8 cellular contexts compared by ENCODE assay signal in the genomic region with DNA sequence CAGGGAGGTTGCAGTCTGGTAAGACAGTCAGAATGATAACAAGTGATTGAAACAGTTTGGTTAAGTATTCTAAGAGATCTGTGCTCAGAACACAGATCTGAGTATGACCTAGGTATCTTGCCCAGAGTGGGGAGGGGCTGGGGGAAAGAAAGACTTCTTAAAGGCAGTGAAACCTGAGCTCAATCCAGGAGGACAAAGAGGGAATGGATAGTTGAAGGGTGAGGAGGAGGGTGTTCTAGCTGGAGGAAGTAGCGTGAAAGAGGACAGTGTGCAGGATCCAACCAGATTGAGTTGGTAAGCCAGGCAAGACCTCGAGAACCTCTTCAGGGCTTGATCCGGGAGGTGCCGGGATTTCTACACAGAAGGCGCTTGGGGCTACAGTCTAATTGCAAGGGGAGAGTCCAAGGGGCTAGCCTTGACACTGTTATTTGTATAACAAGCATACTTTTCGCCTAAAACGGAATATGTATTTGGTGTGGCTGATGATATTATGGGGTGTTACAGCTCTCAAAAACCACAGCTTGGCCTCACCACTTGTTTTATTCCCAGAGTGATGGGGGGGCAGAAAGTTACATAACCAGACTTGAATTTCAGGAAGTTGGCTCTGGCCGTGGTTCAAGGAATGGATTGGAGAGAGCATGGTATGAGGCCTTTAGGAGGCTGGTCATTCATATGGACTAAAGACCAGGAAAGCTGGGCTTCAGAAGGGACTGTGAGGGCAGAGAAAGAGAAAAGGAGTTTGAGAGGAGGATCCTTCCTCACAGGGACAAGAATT. TPM values are rescaled to one million over a fixed set of nuclear protein-coding genes. Genes with fewer than 3 reads are reported as not detected.
DNase-seq lines count a peak whose midpoint lies in the region; ATAC-seq and TF ChIP-seq lines count a peak whose summit lies in the region.

No MANE protein-coding gene starts in this region.

- H4K12ac ChIP-seq in trophoblast cell (ENCODE audit: low read depth, low read length): no peak overlapping the region

- H2BK12ac ChIP-seq in trophoblast cell (ENCODE audit: low read length): no peak overlapping the region

- no peak overlapping the region for H3K18ac ChIP-seq in trophoblast cell (ENCODE audit: low read length)

- no peak overlapping the region for H2BK5ac ChIP-seq in trophoblast cell (ENCODE audit: low read depth, low read length, poor library complexity)

- no peak overlapping the region for H3K4me3 ChIP-seq in BLaER1
- H3K4me3 ChIP-seq in cardiac fibroblast (replicated peaks in 1 of 2; ENCODE audit: low read depth in 2 of 2, low read length in 2 of 2): no peak overlapping the region
- H3K4me3 ChIP-seq in trophoblast cell (ENCODE audit: low read depth, low read length): no peak overlapping the region

- H4K8ac ChIP-seq in trophoblast cell (ENCODE audit: low read depth, low read length): no peak overlapping the region

- H3K4me2 ChIP-seq in BLaER1 (peak overlapping the region; percentile 80), trophoblast cell (ENCODE audit: low read length) (no peak overlapping the region)

- H3K4me1 ChIP-seq in BLaER1: peaks cover 100% of the 10 kb centered on the region
- H3K4me1 ChIP-seq in trophoblast cell (ENCODE audit: control insufficient read depth in 1 of 2, insufficient read depth in 2 of 2, low read length in 2 of 2): no peaks in the 10 kb centered on the region

- no peak overlapping the region for H2AFZ ChIP-seq in trophoblast cell (ENCODE audit: insufficient read depth, low read length, poor library complexity)

- no peak overlapping the region for H4K91ac ChIP-seq in trophoblast cell (ENCODE audit: low read depth, low read length)

- H2BK120ac ChIP-seq in trophoblast cell (ENCODE audit: insufficient read depth, low read length, poor library complexity): no peak overlapping the region

- peaks cover 100% of the 10 kb centered on the region for H4K20me1 ChIP-seq in BLaER1

- peak overlapping the region; percentile 54 for H3K9ac ChIP-seq in BLaER1
- H3K9ac ChIP-seq in trophoblast cell (ENCODE audit: low read length): no peak overlapping the region

- no peak overlapping the region for H3K14ac ChIP-seq in trophoblast cell (ENCODE audit: low read length)

- H3K23ac ChIP-seq in trophoblast cell (ENCODE audit: low read length): no peak overlapping the region

- no CpG with 5 or more reads among the region's 8 CpGs for WGBS in trophoblast cell (ENCODE audit: extremely low coverage, insufficient coverage, insufficient read length)

- H3K36me3 ChIP-seq in BLaER1 (peaks cover 73% of the 10 kb centered on the region), trophoblast cell (ENCODE audit: control insufficient read depth in 1 of 2, insufficient read depth in 2 of 2, low read length in 2 of 2) (no peaks in the 10 kb centered on the region)

- H3K4ac ChIP-seq in trophoblast cell (ENCODE audit: low read depth, low read length): no peak overlapping the region

- TF ChIP-seq CTCF in cardiac fibroblast (IDR thresholded peaks at IDR 0.05; ENCODE audit: low read depth, low read length): no peak

- ATAC-seq in GM19467 (IDR thresholded peaks at IDR 0.05; ENCODE audit: unreplicated experiment): no peak

- H3K27ac ChIP-seq in BLaER1 (peak overlapping the region; percentile 83), trophoblast cell (ENCODE audit: low read depth, low read length) (no peak overlapping the region)

- DNase-seq in Kasumi-1 (lab: John Stamatoyannopoulos, UW) (peak; percentile 65 to 68), cardiac fibroblast (ENCODE audit: low read depth in 2 of 2) (peak; percentile 28 to 46), midbrain (lab: John Stamatoyannopoulos, UW) (peak; percentile 7), NCI-H1417 (lab: John Stamatoyannopoulos, UW) (no peak), NCI-H2171 treated with DMSO at 0.1 percent for 48 hours (lab: John Stamatoyannopoulos, UW) (no peak), trophoblast cell (no peak)

- H3K27me3 ChIP-seq in BLaER1: no peaks in the 10 kb centered on the region
- H3K27me3 ChIP-seq in trophoblast cell (ENCODE audit: insufficient read depth, low read length): no peaks in the 10 kb centered on the region

- H3K9me3 ChIP-seq in BLaER1 (no peaks in the 10 kb centered on the region), trophoblast cell (ENCODE audit: insufficient read depth, low read depth, low read length) (peaks cover 3% of the 10 kb centered on the region)

- H2AK5ac ChIP-seq in trophoblast cell (ENCODE audit: low read length): no peak overlapping the region

- H3K79me1 ChIP-seq in trophoblast cell (ENCODE audit: low read length): no peaks in the 10 kb centered on the region

- H3K79me2 ChIP-seq in trophoblast cell (ENCODE audit: control insufficient read depth, insufficient read depth, low read length, poor library complexity): no peaks in the 10 kb centered on the region

RNA-seq across cellular contexts. Expression of a gene that starts 19.1 kb away (rescaled TPM):
- polyA plus RNA-seq in trophoblast cell (2013): 0.46 and 0.53 TPM in 2 replicates

Comparison
In these comparisons a context has a peak if more than half of its experiments do, and no peak if none do; other contexts are left out.
1. DNase-seq: peak in Kasumi-1 (2 of 2), cardiac fibroblast (2 of 2) and midbrain (single experiment); none in NCI-H1417 (0 of 3), NCI-H2171 treated with DMSO at 0.1 percent for 48 hours (single experiment) and trophoblast cell (0 of 2).